Comparison of ENCODE assay signal across 16 cellular contexts in genomic region chr14:74550071-74550470, GRCh38. TPM values are rescaled to one million over a fixed set of nuclear protein-coding genes. Genes with fewer than 3 reads are reported as not detected.
DNase-seq lines count a peak whose midpoint lies in the region; ATAC-seq, FAIRE-seq and TF ChIP-seq lines count a peak whose summit lies in the region.
"Had no signal": no experiment of that assay in that cellular context is flagged by ENCODE, and none has a peak within 500 bp of the region (broad histone marks: within the 10 kb centered on the region; RNA-seq: fewer than 3 reads in every experiment).

No MANE protein-coding gene starts in this region.

- no peak for TF ChIP-seq POLR2A in ovary (IDR thresholded peaks at IDR 0.05)

- H3K9ac ChIP-seq in neuronal stem cell (ENCODE audit: low read depth, low read length, poor library complexity): no peak overlapping the region
- H3K9ac ChIP-seq: BLaER1 treated with 17β-estradiol and CSF1 and Interleukin-3, amounts not matched to agents 10 nM and 100 nM had no signal

- H3K9me3 Mint-ChIP-seq in GM23338: no peaks in the 10 kb centered on the region
- H3K9me3 Mint-ChIP-seq: CD8-positive, alpha-beta memory T cell had no signal

- H3K9me2 ChIP-seq in PC-9 (ENCODE audit: insufficient read depth): no peaks in the 10 kb centered on the region
- no peaks in the 10 kb centered on the region for H3K9me2 ChIP-seq in GM23338 (ENCODE audit: insufficient read depth)

- peak overlapping the region; percentile 27 for H2BK15ac ChIP-seq in neuronal stem cell (ENCODE audit: low read length)

- H2AK5ac ChIP-seq in neuronal stem cell (ENCODE audit: low read depth, low read length): peak overlapping the region; percentile 58

- peak overlapping the region; percentile 25 for H3K18ac ChIP-seq in neuronal stem cell (ENCODE audit: low read length)

- H3K14ac ChIP-seq in neuronal stem cell (ENCODE audit: low read length): peak overlapping the region; percentile 47

- no peak for ATAC-seq in GM23338

- POLR2A ChIA-PET in PC-9 (lab: Charles Lee; ENCODE audit: unreplicated experiment): no interaction called here

- no peak overlapping the region for H2BK120ac ChIP-seq in neuronal stem cell (ENCODE audit: low read depth, low read length)

- H3K4me2 ChIP-seq in PC-9 (0 out of 2 replicates have a peak overlapping the region, but pooled peaks have one; percentile 3), neuronal stem cell (ENCODE audit: insufficient read depth, low read length, poor library complexity, severe bottlenecking) (no peak overlapping the region), GM23338 (no peak overlapping the region)

- H4K8ac ChIP-seq in neuronal stem cell (ENCODE audit: low read depth, low read length): no peak overlapping the region

- H3K27ac ChIP-seq in PC-9 (peak overlapping the region; percentile 14), coronary artery (peak overlapping the region; percentile 37 to 92), neuronal stem cell (replicated peaks; ENCODE audit: low read length) (no peak overlapping the region), ovary (no peak overlapping the region), GM23338 (ENCODE audit: low read depth) (no peak overlapping the region)
- H3K27ac ChIP-seq: BLaER1 treated with 17β-estradiol and CSF1 and Interleukin-3, amounts not matched to agents 10 nM and 100 nM; SJCRH30 had no signal

- TF ChIP-seq CTCF in PC-9 (conservative IDR thresholded peaks at IDR 0.05) (no peak), coronary artery (IDR thresholded peaks at IDR 0.05) (no peak), ovary (IDR thresholded peaks at IDR 0.05) (no peak), GM23338 (conservative IDR thresholded peaks at IDR 0.05; ENCODE audit: low read depth in 2 of 2) (no peak)

- H3K27me3 ChIP-seq in PC-9 (ENCODE audit: insufficient read depth, low read depth) (no peaks in the 10 kb centered on the region), neuronal stem cell (ENCODE audit: control insufficient read depth in 3 of 3, insufficient read depth in 3 of 3, low read depth in 1 of 3, low read length in 3 of 3) (peaks cover 0 to 32% (median 0%) of the 10 kb centered on the region in 3 experiments), ovary (no peaks in the 10 kb centered on the region), GM23338 (ENCODE audit: insufficient read depth) (no peaks in the 10 kb centered on the region)
- H3K27me3 ChIP-seq: BLaER1 treated with 17β-estradiol and CSF1 and Interleukin-3, amounts not matched to agents 10 nM and 100 nM had no signal

- H3K36me3 ChIP-seq in PC-9 (ENCODE audit: low read depth) (0 out of 2 replicates have a peak, but pooled peaks cover 3% of the 10 kb centered on the region), neuronal stem cell (replicated peaks in 1 of 2; ENCODE audit: control insufficient read depth in 2 of 2, insufficient read depth in 2 of 2, low read length in 2 of 2) (no peaks in the 10 kb centered on the region), ovary (no peaks in the 10 kb centered on the region), GM23338 (ENCODE audit: insufficient read depth) (no peaks in the 10 kb centered on the region)
- H3K36me3 ChIP-seq: SJCRH30 had no signal

- no peak overlapping the region for H2BK12ac ChIP-seq in neuronal stem cell (ENCODE audit: low read length)

- intact Hi-C loops in PC-9 (cut with micrococcal nuclease; ENCODE audit: unreplicated experiment) (no loop called here), ovary (cut with DNase I) (no loop called here)

- H4K91ac ChIP-seq in neuronal stem cell (ENCODE audit: low read depth, low read length, poor library complexity): no peak overlapping the region

- H3K36me3 Mint-ChIP-seq in GM23338 (ENCODE audit: low read depth): no peaks in the 10 kb centered on the region

- FAIRE-seq in urothelium cell line (lab: Jason Lieb, UNC): peak; percentile 32
- FAIRE-seq: GM12891, GM19239 had no signal

- H3K4me3 Mint-ChIP-seq in GM23338: no peak overlapping the region
- H3K4me3 Mint-ChIP-seq: CD8-positive, alpha-beta memory T cell had no signal

- no peaks in the 10 kb centered on the region for H3K79me1 ChIP-seq in neuronal stem cell (ENCODE audit: low read depth, low read length)

- no TSS peak for BruUV-seq in PC-9 (replicated peaks; lab: Mats Ljungman, UMichigan)

- WGBS in neuronal stem cell (ENCODE audit: extremely low coverage in 2 of 2, insufficient read length in 2 of 2, insufficient replicate concordance in 1 of 2), 2 donors: no CpG with 5 or more reads among the region's 1 CpG
- WGBS in ovary, 3 donors: 0 to 50% (median 0%) methylated on average over 1 of the region's 1 CpG

- H3F3A ChIP-seq in PC-9 (ENCODE audit: insufficient read depth, low read depth) (no peaks in the 10 kb centered on the region; the same call in 1 of the 2 replicates), GM23338 (replicated peaks; ENCODE audit: low read depth) (no peaks in the 10 kb centered on the region)

- H4K20me1 ChIP-seq in PC-9 (ENCODE audit: insufficient read depth) (no peaks in the 10 kb centered on the region), GM23338 (replicated peaks; ENCODE audit: insufficient read depth) (no peaks in the 10 kb centered on the region)
- H4K20me1 ChIP-seq: BLaER1 treated with 17β-estradiol and CSF1 and Interleukin-3, amounts not matched to agents 10 nM and 100 nM had no signal

- H3K4ac ChIP-seq in neuronal stem cell (ENCODE audit: low read length): no peak overlapping the region

- DNase-seq in PC-9 (no peak), coronary artery (ENCODE audit: low spot score) (no peak), neuronal stem cell (ENCODE audit: low spot score) (no peak), urothelium cell line (ENCODE audit: low spot score) (no peak), islet precursor cell (no peak), ovary (no peak), GM23338 (ENCODE audit: low spot score) (no peak)
- DNase-seq: CD8-positive, alpha-beta memory T cell; NCI-H1417 treated with DMSO at 0.1 percent for 48 hours; NCI-H187 treated with DMSO at 0.1 percent for 48 hours; NCI-H2227 treated with DMSO at 0.1 percent for 48 hours; OCI-M1; SJCRH30 had no signal

- H2AFZ ChIP-seq in PC-9 (no peak overlapping the region), neuronal stem cell (ENCODE audit: low read length) (no peak overlapping the region), GM23338 (no peak overlapping the region)

- H2BK5ac ChIP-seq in neuronal stem cell (ENCODE audit: low read length): peak overlapping the region; percentile 19

- no peaks in the 10 kb centered on the region for H3K79me2 ChIP-seq in PC-9 (ENCODE audit: low read depth)
- no peaks in the 10 kb centered on the region for H3K79me2 ChIP-seq in GM23338 (replicated peaks; ENCODE audit: insufficient read depth)

- H3K9me3 ChIP-seq in PC-9 (ENCODE audit: insufficient read depth, low read depth) (no peaks in the 10 kb centered on the region), neuronal stem cell (replicated peaks in 1 of 2; ENCODE audit: control insufficient read depth in 2 of 2, insufficient read depth in 1 of 2, low read depth in 1 of 2, low read length in 2 of 2) (no peaks in the 10 kb centered on the region), ovary (no peaks in the 10 kb centered on the region)
- H3K9me3 ChIP-seq: BLaER1 treated with 17β-estradiol and CSF1 and Interleukin-3, amounts not matched to agents 10 nM and 100 nM; SJCRH30 had no signal

- peaks cover 16% of the 10 kb centered on the region for H3K4me1 Mint-ChIP-seq in GM23338

- H3K23ac ChIP-seq in neuronal stem cell (ENCODE audit: low read depth, low read length, poor library complexity): no peak overlapping the region

- no peak overlapping the region for H3K27ac Mint-ChIP-seq in GM23338
- H3K27ac Mint-ChIP-seq: CD8-positive, alpha-beta memory T cell had no signal

- no peak for TF ChIP-seq EP300 in ovary (IDR thresholded peaks at IDR 0.05)

- peaks cover 9% of the 10 kb centered on the region for H3K27me3 Mint-ChIP-seq in GM23338 (ENCODE audit: insufficient read depth, low read depth, poor library complexity)
- H3K27me3 Mint-ChIP-seq: CD8-positive, alpha-beta memory T cell had no signal

- CTCF ChIA-PET in PC-9 (lab: Charles Lee): interaction anchor here (0.6 to 2.4 kb wide), 8 partner anchors 16 to 254 kb away, joined by 3 to 13 read pairs (median 6); no protein-coding TSS in a partner anchor

- H3K4me3 ChIP-seq in PC-9 (no peak overlapping the region), coronary artery (no peak overlapping the region), neuronal stem cell (ENCODE audit: low read length in 2 of 2) (no peak overlapping the region), ovary (no peak overlapping the region), GM23338 (no peak overlapping the region)
- H3K4me3 ChIP-seq: BLaER1 treated with 17β-estradiol and CSF1 and Interleukin-3, amounts not matched to agents 10 nM and 100 nM; SJCRH30 had no signal

- H3K4me1 ChIP-seq in PC-9 (replicated peaks; ENCODE audit: insufficient read depth) (peaks cover 13% of the 10 kb centered on the region), neuronal stem cell (ENCODE audit: control insufficient read depth in 2 of 2, insufficient read depth in 1 of 2, low read depth in 1 of 2, low read length in 2 of 2) (peaks cover 9 to 14% of the 10 kb centered on the region in 2 donors), ovary (ENCODE audit: insufficient read depth) (peaks cover 19% of the 10 kb centered on the region), GM23338 (ENCODE audit: insufficient read depth) (peaks cover 5% of the 10 kb centered on the region)

TF ChIP-seq in GM23338, 12 proteins besides CTCF, POLR2A, EP300 and RAD21 (continues in another document):
- no peak for TF ChIP-seq EZH2 (IDR thresholded peaks at IDR 0.05; ENCODE audit: low read depth, unreplicated experiment)

RNA-seq across cellular contexts. Expression of gene ISCA2, which starts 56.5 kb away (rescaled TPM):
- total RNA-seq in PC-9 (2021): 83.2 and 86.5 TPM in 2 replicates
- polyA plus RNA-seq in neuronal stem cell (2013, experiment 1 of 2): 60.9 TPM
- polyA plus RNA-seq in neuronal stem cell (2013, experiment 2 of 2): 63.2 TPM
- 10 to 100 TPM; 11.7 to 32.7 (median 26.9) TPM for total RNA-seq in ovary
- 10 to 100 TPM; 23.2 to 47.4 TPM for polyA plus RNA-seq in ovary
- 24.9 and 44.0 TPM in 2 replicates for total RNA-seq in GM23338 (2014; rRNA removed; shearing (Covaris generic))
- 156 and 171 TPM in 2 replicates for polyA plus RNA-seq in GM23338 (2016; fragmentation: Nextera tagmentation; extraction: Ambion mirVana)

RNA-seq across cellular contexts. Expression of gene NPC2, which starts 57.0 kb away (rescaled TPM):
- total RNA-seq in PC-9 (2021): 1,010 and 1,208 TPM in 2 replicates
- polyA plus RNA-seq in neuronal stem cell (2013, experiment 1 of 2): 596 TPM
- polyA plus RNA-seq in neuronal stem cell (2013, experiment 2 of 2): 610 TPM
- 100 to 1,000 TPM; 175 to 422 (median 222) TPM for total RNA-seq in ovary
- polyA plus RNA-seq in ovary: 100 to 1,000 TPM; 329 to 506 TPM
- 287 and 331 TPM in 2 replicates for total RNA-seq in GM23338 (2014; rRNA removed; shearing (Covaris generic))
- polyA plus RNA-seq in GM23338 (2016; fragmentation: Nextera tagmentation; extraction: Ambion mirVana): 344 and 354 TPM in 2 replicates

Comparison
In these comparisons a context has a peak if more than half of its experiments do, and no peak if none do; other contexts are left out.
1. H3K27ac ChIP-seq: peak in PC-9 (single experiment) and coronary artery (2 of 2); none in neuronal stem cell (single experiment), ovary (0 of 2) and GM23338 (single experiment).